ENCODE assay signal across 19 cellular contexts in genomic region chr9:81082251-81082650, GRCh38.
DNase-seq lines count a peak whose midpoint lies in the region; ATAC-seq, FAIRE-seq and TF ChIP-seq lines count a peak whose summit lies in the region.
"Had no signal": no experiment of that assay in that cellular context is flagged by ENCODE, and none has a peak within 500 bp of the region (broad histone marks: within the 10 kb centered on the region; RNA-seq: fewer than 3 reads in every experiment).

No MANE protein-coding gene starts in this region.

- FAIRE-seq in H54 (lab: Jason Lieb, UNC) = peak; percentile 84
- FAIRE-seq: GM12892, GM19239, HepG2 had no signal

- H3K27me3 ChIP-seq in adipocyte (replicated peaks; ENCODE audit: control insufficient read depth, insufficient read depth, low read length) = no peaks in the 10 kb centered on the region

- H3K9ac ChIP-seq in adipocyte (ENCODE audit: low read length) = no peak overlapping the region

- DNase-seq in AG08395 (ENCODE audit: low spot score) (peak; percentile 39), H54 (ENCODE audit: insufficient read length, low spot score) (no peak), adipocyte (ENCODE audit: low read depth) (peak; percentile 66), fibroblast of peridontal ligament (ENCODE audit: extremely low read depth) (peak; percentile 90), T-helper 2 cell (no peak)
- no peak for DNase-seq in stimulated activated CD4-positive, alpha-beta T cell treated with anti-CD3 and anti-CD28 coated beads, Interleukin-4, amount 100 ng/mL, for 4 hours
- DNase-seq: Calu3; CD4-positive, CD25-positive, alpha-beta regulatory T cell; Karpas-422; NCI-H146; NCI-H2081 treated with DMSO at 0.1 percent for 48 hours; NCI-H2227 treated with DMSO at 0.1 percent for 48 hours; NCI-H526 treated with DMSO at 0.1 percent for 48 hours; RPMI8226 had no signal

- H3K36me3 ChIP-seq in adipocyte (ENCODE audit: control insufficient read depth, insufficient read depth, low read length, severe bottlenecking) = no peaks in the 10 kb centered on the region

- no peaks in the 10 kb centered on the region for H3K9me3 ChIP-seq in adipocyte (ENCODE audit: control insufficient read depth, low read length)

- TF ChIP-seq POLR2A in H54 (IDR thresholded peaks at IDR 0.05; ENCODE audit: low read depth, low read length) = no peak

- H3K4me3 ChIP-seq in adipocyte (ENCODE audit: low read length) = no peak overlapping the region

- ATAC-seq in GM21529 (IDR thresholded peaks at IDR 0.05; ENCODE audit: unreplicated experiment) (no peak), HG02981 (IDR thresholded peaks at IDR 0.05; ENCODE audit: unreplicated experiment) (no peak)
- ATAC-seq: HepG2 had no signal

- peaks cover 10% of the 10 kb centered on the region for H3K4me1 ChIP-seq in adipocyte (ENCODE audit: control insufficient read depth, insufficient read depth, low read length)

Comparison
In these comparisons a context has a peak if more than half of its experiments do, and no peak if none do; other contexts are left out.
1. DNase-seq: peak in AG08395 (single experiment), adipocyte (single experiment) and fibroblast of peridontal ligament (single experiment); none in H54 (single experiment), T-helper 2 cell (0 of 5) and stimulated activated CD4-positive, alpha-beta T cell treated with anti-CD3 and anti-CD28 coated beads, Interleukin-4, amount 100 ng/mL, for 4 hours (0 of 2).